In genomic region chr6:111734068-111734825, GRCh38 we compare ENCODE assay signal across 16 cellular contexts.
DNase-seq lines count a peak whose midpoint lies in the region; ATAC-seq, FAIRE-seq and TF ChIP-seq lines count a peak whose summit lies in the region.
"Had no signal": no experiment of that assay in that cellular context is flagged by ENCODE, and none has a peak within 500 bp of the region (broad histone marks: within the 10 kb centered on the region; RNA-seq: fewer than 3 reads in every experiment).

No MANE protein-coding gene starts in this region.

- H2AK5ac ChIP-seq in mesenchymal stem cell (ENCODE audit: low read length, severe bottlenecking) = no peak overlapping the region

- peaks cover 23% of the 10 kb centered on the region for H3K79me1 ChIP-seq in mesenchymal stem cell (replicated peaks; ENCODE audit: low read length, poor library complexity, severe bottlenecking)

- no peaks in the 10 kb centered on the region for H4K20me1 ChIP-seq in GM12878 (ENCODE audit: control insufficient read depth, insufficient read depth)

- no peak overlapping the region for H2BK120ac ChIP-seq in mesenchymal stem cell (ENCODE audit: low read depth, low read length)

- peak overlapping the region; percentile 73 to 87 for H3K27ac Mint-ChIP-seq in activated naive CD4-positive, alpha-beta T cell treated with anti-CD3 and anti-CD28 coated beads, Interleukin-2, amount 50 U/mL, for 72 hours

- H3K23ac ChIP-seq in mesenchymal stem cell (ENCODE audit: low read length in 2 of 2) = no peak overlapping the region

- H3K14ac ChIP-seq in mesenchymal stem cell (ENCODE audit: low read length in 2 of 2) = no peak overlapping the region

- TF ChIP-seq CTCF in GM12878 (IDR thresholded peaks at IDR 0.05 in 2 of 3, conservative IDR thresholded peaks at IDR 0.05 in 1 of 3; ENCODE audit: control insufficient read depth in 2 of 3, extremely low read depth in 1 of 3, insufficient read depth in 1 of 3, low read depth in 3 of 3, low read length in 3 of 3) = no peak

- no peak overlapping the region for H3K4me2 ChIP-seq in GM12878 (ENCODE audit: control insufficient read depth, insufficient read depth)
- no peak overlapping the region for H3K4me2 ChIP-seq in mesenchymal stem cell (ENCODE audit: low read length, poor library complexity, severe bottlenecking)

- H3K27ac ChIP-seq in GM12878 (ENCODE audit: control insufficient read depth, insufficient read depth) = peak overlapping the region; percentile 23
- H3K27ac ChIP-seq in mesenchymal stem cell (ENCODE audit: low read length, poor library complexity, severe bottlenecking) = no peak overlapping the region
- H3K27ac ChIP-seq: adrenal gland, esophagus squamous epithelium had no signal

- peaks cover 45 to 81% of the 10 kb centered on the region in 2 donors for H3K36me3 Mint-ChIP-seq in activated naive CD4-positive, alpha-beta T cell treated with anti-CD3 and anti-CD28 coated beads, Interleukin-2, amount 50 U/mL, for 72 hours

- H3K4me1 ChIP-seq in GM12878 (ENCODE audit: control insufficient read depth, insufficient read depth, low read length) = peaks cover 60% of the 10 kb centered on the region
- peaks cover 16% of the 10 kb centered on the region for H3K4me1 ChIP-seq in mesenchymal stem cell (ENCODE audit: control insufficient read depth, insufficient read depth, low read depth, low read length)
- H3K4me1 ChIP-seq: adrenal gland had no signal

- BruUV-seq in GM12878 (replicated peaks; lab: Mats Ljungman, UMichigan) = no TSS peak

- SMC1A ChIA-PET in GM12878 (lab: Charles Lee; ENCODE audit: uncharacterized antibody, unreplicated experiment) = interaction anchor here (0.9 to 16.1 kb wide), 10 partner anchors 10 to 247 kb away, joined by 3 to 181 read pairs (median 4); no protein-coding TSS in a partner anchor

- no peak for TF ChIP-seq RAD21 in GM12878 (IDR thresholded peaks at IDR 0.05; ENCODE audit: insufficient read depth, low read depth, low read length)

- H3K9ac ChIP-seq in GM12878 (ENCODE audit: control insufficient read depth, insufficient read depth, low read length) = no peak overlapping the region
- H3K9ac ChIP-seq in mesenchymal stem cell (ENCODE audit: low read length) = no peak overlapping the region

- RAD21 ChIA-PET in GM12878 (lab: Charles Lee; ENCODE audit: unreplicated experiment) = interaction anchor here (1.0 to 1.9 kb wide), 6 partner anchors 8 to 30 kb away, joined by 3 to 9 read pairs (median 4); no protein-coding TSS in a partner anchor

- no peak overlapping the region for H3K18ac ChIP-seq in mesenchymal stem cell (ENCODE audit: low read depth in 1 of 2, low read length in 2 of 2)

- H2BK5ac ChIP-seq in mesenchymal stem cell (ENCODE audit: low read depth, low read length, poor library complexity, severe bottlenecking) = no peak overlapping the region

- TF ChIP-seq POLR2A in GM12878 (IDR thresholded peaks at IDR 0.05; ENCODE audit: low read depth, low read length) = no peak

- no peak overlapping the region for H2BK15ac ChIP-seq in mesenchymal stem cell (ENCODE audit: low read depth, poor library complexity, severe bottlenecking)

- no peak for TF ChIP-seq EP300 in GM12878 (IDR thresholded peaks at IDR 0.05; ENCODE audit: borderline replicate concordance in 1 of 2, control insufficient read depth in 1 of 2, low read depth in 2 of 2, low read length in 2 of 2)

- no peak overlapping the region for H4K8ac ChIP-seq in mesenchymal stem cell (ENCODE audit: low read length)

- no peak overlapping the region for H2BK12ac ChIP-seq in mesenchymal stem cell (ENCODE audit: low read length in 2 of 2)

- no peak for FAIRE-seq in GM12878 (lab: Jason Lieb, UNC)

- no peak overlapping the region for H3K4ac ChIP-seq in mesenchymal stem cell (ENCODE audit: low read depth in 1 of 2, low read length in 2 of 2)

- peaks cover 4 to 17% of the 10 kb centered on the region in 2 donors for H3K9me3 Mint-ChIP-seq in activated naive CD4-positive, alpha-beta T cell treated with anti-CD3 and anti-CD28 coated beads, Interleukin-2, amount 50 U/mL, for 72 hours

- no peak for ATAC-seq in activated naive CD4-positive, alpha-beta T cell treated with anti-CD3 and anti-CD28 coated beads, Interleukin-2, amount 50 U/mL, for 72 hours
- no peak for ATAC-seq in GM12878
- ATAC-seq: left ventricle myocardium superior, right cardiac atrium had no signal

- H3K9me3 ChIP-seq in GM12878 (replicated peaks; ENCODE audit: control insufficient read depth, insufficient read depth, low read length) (peaks cover 21% of the 10 kb centered on the region; the same call in 2 of the 3 replicates), mesenchymal stem cell (ENCODE audit: control insufficient read depth, low read length) (peaks cover 17% of the 10 kb centered on the region)
- H3K9me3 ChIP-seq: adrenal gland, transverse colon had no signal

- peaks cover 49% of the 10 kb centered on the region for H3K79me2 ChIP-seq in GM12878 (ENCODE audit: control insufficient read depth, insufficient read depth, low read length)

- intact Hi-C loops in GM12878 (cut with micrococcal nuclease; ENCODE audit: unreplicated experiment) = no loop called here

- CTCF ChIA-PET in GM12878 (lab: Yijun Ruan, JAX) = interaction anchor here (1.0 to 4.8 kb wide), 5 partner anchors 9 to 48 kb away, joined by 3 to 26 read pairs (median 3); no protein-coding TSS in a partner anchor

- H2AFZ ChIP-seq in GM12878 (ENCODE audit: control insufficient read depth, low read depth, low read length) (no peak overlapping the region), mesenchymal stem cell (ENCODE audit: low read depth, low read length) (no peak overlapping the region)

- in situ Hi-C loops in GM12878 (cut with MboI) = loop anchor here (25.0 kb wide), 1 partner anchor 1903 kb away; no protein-coding TSS in a partner anchor

- H3K27me3 ChIP-seq in GM12878 (replicated peaks in 1 of 2; ENCODE audit: control insufficient read depth in 2 of 2, insufficient read depth in 2 of 2, low read length in 1 of 2) (no peaks in the 10 kb centered on the region), mesenchymal stem cell (ENCODE audit: control insufficient read depth in 1 of 2, insufficient read depth in 1 of 2, low read length in 2 of 2) (no peaks in the 10 kb centered on the region)
- H3K27me3 ChIP-seq: adrenal gland, esophagus squamous epithelium, transverse colon had no signal

- POLR2A ChIA-PET in GM12878 (lab: Charles Lee) = interaction anchor here (0.8 to 1.5 kb wide), 9 partner anchors 8 to 259 kb away, joined by 3 to 6 read pairs (median 3); no protein-coding TSS in a partner anchor

- no peak for DNase-seq in activated naive CD4-positive, alpha-beta T cell treated with anti-CD3 and anti-CD28 coated beads, Interleukin-2, amount 50 U/mL, for 72 hours (ENCODE audit: low spot score in 2 of 2)
- no peak for DNase-seq in activated naive CD4-positive, alpha-beta T cell treated with Interleukin-2 at 50 U/mL for 16 hours
- DNase-seq in GM12878 (ENCODE audit: low read depth, low spot score) (no peak), mesenchymal stem cell (peak; percentile 43), mesenteric fat pad (ENCODE audit: low spot score) (no peak), hypothalamus (lab: John Stamatoyannopoulos, UW) (no peak), NCI-H69 (lab: John Stamatoyannopoulos, UW) (no peak)
- no peak for DNase-seq in stimulated activated CD4-positive, alpha-beta T cell treated with anti-CD3 and anti-CD28 coated beads, Interleukin-2, amount 100 ng/mL, for 24 hours
- DNase-seq: adrenal gland, esophagus squamous epithelium, Kasumi-1, left ventricle myocardium superior, NCI-H446 treated with DMSO at 0.1 percent for 48 hours, nephron progenitor cell, right cardiac atrium, transverse colon had no signal

- no peak overlapping the region for H4K91ac ChIP-seq in mesenchymal stem cell (ENCODE audit: low read length)

- H3K4me3 ChIP-seq in GM12878 = no peak overlapping the region
- H3K4me3 ChIP-seq in mesenchymal stem cell (ENCODE audit: insufficient read depth in 1 of 2, low read depth in 1 of 2, low read length in 2 of 2) = no peak overlapping the region
- H3K4me3 ChIP-seq: adrenal gland, esophagus squamous epithelium, transverse colon had no signal

- H3K36me3 ChIP-seq in GM12878 (ENCODE audit: control insufficient read depth in 2 of 2, insufficient read depth in 2 of 2, low read length in 1 of 2) = peaks cover 17 to 36% of the 10 kb centered on the region in 2 experiments
- peaks cover 14 to 38% of the 10 kb centered on the region in 2 experiments for H3K36me3 ChIP-seq in mesenchymal stem cell (ENCODE audit: control insufficient read depth in 1 of 2, insufficient read depth in 2 of 2, low read depth in 1 of 2, low read length in 2 of 2)
- H3K36me3 ChIP-seq: adrenal gland, esophagus squamous epithelium, transverse colon had no signal

- 43% methylated on average over 2 of the region's 2 CpGs for WGBS in GM12878 (ENCODE audit: insufficient coverage, insufficient replicate concordance, low lambda C conversion rate, missing lambda C conversion rate)
- 66% methylated on average over 2 of the region's 2 CpGs for WGBS in mesenchymal stem cell

TF ChIP-seq in GM12878, 131 proteins besides CTCF, POLR2A, EP300 and RAD21:
- TF ChIP-seq CREM (IDR thresholded peaks at IDR 0.05; ENCODE audit: low read depth) = no peak
- TF ChIP-seq TCF12 (IDR thresholded peaks at IDR 0.05; ENCODE audit: low read depth, low read length) = no peak
- TF ChIP-seq MTA3 (IDR thresholded peaks at IDR 0.05; ENCODE audit: borderline replicate concordance, low read length) = 0 out of 2 replicates have a peak, but pooled peaks have one; percentile 17
- no peak for TF ChIP-seq SP1 (IDR thresholded peaks at IDR 0.05; ENCODE audit: low read depth, low read length)
- TF ChIP-seq NFIC (IDR thresholded peaks at IDR 0.05; ENCODE audit: low read depth, low read length) = no peak
